Comparison of ENCODE assay signal across 1 cellular context in the genomic region with DNA sequence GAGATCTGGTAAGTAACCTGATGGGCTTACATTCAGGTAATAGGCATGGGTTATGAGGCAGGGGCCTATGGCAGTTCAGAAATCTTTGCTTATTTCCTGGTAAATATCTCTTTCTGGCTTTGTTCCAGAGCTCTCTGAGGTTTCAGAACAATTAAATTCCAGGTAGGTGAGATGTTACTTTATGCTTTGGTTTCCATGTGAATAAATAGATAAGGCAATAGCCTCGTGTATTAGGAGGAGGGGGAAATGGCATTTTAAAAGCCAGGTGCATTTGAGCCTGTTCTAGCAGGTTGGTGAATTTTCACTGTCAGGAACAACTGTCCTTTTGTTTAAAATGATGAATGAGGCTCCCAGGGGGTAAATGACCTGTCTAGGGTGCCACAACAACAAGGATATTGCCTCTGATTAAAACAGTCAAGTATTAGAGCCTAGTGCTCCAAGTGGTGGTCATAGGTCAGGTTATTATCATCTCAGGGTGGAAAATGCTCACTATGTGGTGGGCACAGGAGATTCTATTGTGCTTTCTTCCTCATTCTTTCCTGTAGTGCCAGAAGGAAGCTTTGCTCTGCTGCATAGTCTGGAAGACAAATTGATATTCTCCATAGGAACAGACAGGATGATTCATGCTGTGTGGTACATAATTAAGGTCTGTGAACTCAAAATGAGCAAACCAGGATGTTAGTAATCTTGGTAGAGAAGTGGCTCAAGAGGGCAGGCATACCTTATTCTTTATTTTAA.
TF ChIP-seq lines count a peak whose summit lies in the region.

No MANE protein-coding gene starts in this region.

TF ChIP-seq in endothelial cell of umbilical vein, 7 proteins besides CTCF, POLR2A, EP300 and RAD21 (continued from another document):
- TF ChIP-seq, protein P1, sequence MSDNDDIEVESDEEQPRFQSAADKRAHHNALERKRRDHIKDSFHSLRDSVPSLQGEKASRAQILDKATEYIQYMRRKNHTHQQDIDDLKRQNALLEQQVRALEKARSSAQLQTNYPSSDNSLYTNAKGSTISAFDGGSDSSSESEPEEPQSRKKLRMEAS (IDR thresholded peaks at IDR 0.05; ENCODE audit: insufficient read depth, insufficient read length), result no peak
- TF ChIP-seq GATA2 (IDR thresholded peaks at IDR 0.05; ENCODE audit: insufficient read depth, insufficient read length, low read depth, low read length) (peak; percentile 86), FOS (IDR thresholded peaks at IDR 0.05; ENCODE audit: borderline replicate concordance, insufficient read depth, low read length) (peak; percentile 96), MYC (IDR thresholded peaks at IDR 0.05; ENCODE audit: low read depth, low read length) (no peak), JUN (IDR thresholded peaks at IDR 0.05; ENCODE audit: borderline replicate concordance, insufficient read depth, insufficient read length, low read depth) (peak; percentile 77)
